In genomic region chr22:49554741-49555140, GRCh38 we compare ENCODE assay signal across 19 cellular contexts.
"Had no signal": no experiment of that assay in that cellular context is flagged by ENCODE, and none has a peak within 500 bp of the region (broad histone marks: within the 10 kb centered on the region; RNA-seq: fewer than 3 reads in every experiment).

No MANE protein-coding gene starts in this region.

- H3K9me3 ChIP-seq: neutrophil, pancreas had no signal

- H3K4me3 Mint-ChIP-seq: activated CD4-positive, alpha-beta memory T cell treated with anti-CD3 and anti-CD28 coated beads for 36 hours; activated naive CD8-positive, alpha-beta T cell treated with anti-CD3 and anti-CD28 coated beads, Interleukin-2, amount 50 U/mL, for 24 hours; naive thymus-derived CD8-positive, alpha-beta T cell; WTC11 had no signal

- H3K4me1 Mint-ChIP-seq: activated naive CD8-positive, alpha-beta T cell treated with anti-CD3 and anti-CD28 coated beads, Interleukin-2, amount 50 U/mL, for 24 hours had no signal

- ATAC-seq: activated naive CD8-positive, alpha-beta T cell treated with anti-CD3 and anti-CD28 coated beads, Interleukin-2, amount 50 U/mL, for 24 hours; gastroesophageal sphincter; naive thymus-derived CD8-positive, alpha-beta T cell; pancreas; WTC11 had no signal

- H3K27ac Mint-ChIP-seq: activated CD4-positive, alpha-beta memory T cell treated with anti-CD3 and anti-CD28 coated beads for 36 hours; activated naive CD8-positive, alpha-beta T cell treated with anti-CD3 and anti-CD28 coated beads, Interleukin-2, amount 50 U/mL, for 24 hours; naive thymus-derived CD8-positive, alpha-beta T cell; WTC11 had no signal

- H3K4me3 ChIP-seq: esophagus muscularis mucosa, gastroesophageal sphincter, heart left ventricle, pancreas had no signal

- H3K27me3 Mint-ChIP-seq: activated CD4-positive, alpha-beta memory T cell treated with anti-CD3 and anti-CD28 coated beads for 36 hours; activated naive CD8-positive, alpha-beta T cell treated with anti-CD3 and anti-CD28 coated beads, Interleukin-2, amount 50 U/mL, for 24 hours; naive thymus-derived CD8-positive, alpha-beta T cell had no signal

- H3K27me3 ChIP-seq: brain microvascular endothelial cell, neutrophil had no signal

- H3K36me3 ChIP-seq: brain microvascular endothelial cell, esophagus muscularis mucosa, gastroesophageal sphincter, heart left ventricle, neutrophil, pancreas had no signal

- H3K27ac ChIP-seq: brain microvascular endothelial cell, esophagus muscularis mucosa, gastroesophageal sphincter, heart left ventricle, neutrophil, pancreas had no signal

- H3K4me1 ChIP-seq: esophagus muscularis mucosa, gastroesophageal sphincter, pancreas had no signal

- DNase-seq: activated CD4-positive, alpha-beta memory T cell treated with anti-CD3 and anti-CD28 coated beads for 36 hours; activated CD4-positive, alpha-beta T cell treated with anti-CD3 and anti-CD28 coated beads for 4 hours; activated naive CD4-positive, alpha-beta T cell treated with Interleukin-2 at 50 U/mL for 16 hours; activated naive CD8-positive, alpha-beta T cell treated with anti-CD3 and anti-CD28 coated beads, Interleukin-2, amount 50 U/mL, for 24 hours; anterior cingulate cortex; brain microvascular endothelial cell; effector CD8-positive, alpha-beta T cell; mesendoderm; naive thymus-derived CD8-positive, alpha-beta T cell; stimulated activated naive CD4-positive, alpha-beta T cell; substantia nigra; SW 1271; T-helper 2 cell had no signal
